ENCODE assay signal across 8 cellular contexts in the genomic region with DNA sequence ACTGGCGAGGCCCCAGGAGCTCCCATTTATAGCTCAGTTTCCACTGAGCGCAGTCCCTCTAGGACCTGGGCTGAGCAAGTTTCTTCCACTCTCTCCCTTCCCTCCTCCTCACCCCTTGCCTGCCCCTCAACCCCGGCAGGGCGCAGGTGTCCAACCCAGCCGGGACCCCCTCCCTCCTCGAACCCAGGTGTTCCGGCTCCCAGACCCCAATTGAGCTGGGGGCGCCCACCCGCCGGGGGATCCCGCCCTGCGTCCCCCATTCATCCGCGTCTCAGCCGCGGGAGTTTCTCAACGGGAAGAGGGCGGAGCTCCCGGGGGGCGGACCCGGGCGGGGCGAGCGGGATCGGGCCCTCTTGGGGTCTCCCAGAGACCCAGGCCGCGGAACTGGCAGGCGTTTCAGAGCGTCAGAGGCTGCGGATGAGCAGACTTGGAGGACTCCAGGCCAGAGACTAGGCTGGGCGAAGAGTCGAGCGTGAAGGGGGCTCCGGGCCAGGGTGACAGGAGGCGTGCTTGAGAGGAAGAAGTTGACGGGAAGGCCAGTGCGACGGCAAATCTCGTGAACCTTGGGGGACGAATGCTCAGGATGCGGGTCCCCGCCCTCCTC. TPM values are rescaled to one million over a fixed set of nuclear protein-coding genes. Genes with fewer than 3 reads are reported as not detected.
DNase-seq lines count a peak whose midpoint lies in the region; ATAC-seq lines count a peak whose summit lies in the region.

A gene (plus strand): TSS at position 366 of the 604 bp plus-strand sequence. CDS start 209 bp downstream, at position 575.

- H3K36me3 Mint-ChIP-seq in CD4-positive, alpha-beta memory T cell, result no peaks in the 10 kb centered on the region

- CTCF ChIA-PET in CD4-positive, alpha-beta memory T cell (lab: Charles Lee; ENCODE audit: partially characterized antibody), result no interaction called here

- H3K27ac ChIP-seq in CD4-positive, alpha-beta memory T cell (ENCODE audit: low read depth, low read length), result no peak within 1 kb of the TSS

- intact Hi-C loops in CD4-positive, alpha-beta memory T cell (cut with micrococcal nuclease), result no loop called here

- DNase-seq in CD4-positive, alpha-beta memory T cell, result peak in 1 of 5 donors; percentile 26
- DNase-seq in NCI-H1105 (lab: John Stamatoyannopoulos, UW), result peak; percentile 32
- peak; percentile 46 for DNase-seq in activated naive CD4-positive, alpha-beta T cell treated with anti-CD3 and anti-CD28 coated beads, Interleukin-2, amount 50 U/mL, for 16 hours
- DNase-seq in stimulated activated CD8-positive, alpha-beta memory T cell treated with anti-CD3 and anti-CD28 coated beads, Interleukin-15, amount 100 ng/mL, for 24 hours (ENCODE audit: low read depth), result peak; percentile 21
- DNase-seq in SW 1271 (lab: John Stamatoyannopoulos, UW), result no peak

- no peaks in the 10 kb centered on the region for H3K9me3 ChIP-seq in CD4-positive, alpha-beta memory T cell (ENCODE audit: control insufficient read depth in 1 of 2, low read length in 2 of 2)
- no peaks in the 10 kb centered on the region for H3K9me3 ChIP-seq in iPS-15b (ENCODE audit: control insufficient read depth, insufficient read depth, low read length)

- peak within 1 kb of the TSS in 1 of 2 donors; percentile 57 for H3K4me3 ChIP-seq in CD4-positive, alpha-beta memory T cell (ENCODE audit: low read length in 2 of 2)
- H3K4me3 ChIP-seq in iPS-15b (ENCODE audit: low read depth, low read length), result peak within 1 kb of the TSS; percentile 83

- peak within 1 kb of the TSS in 3 of 7 donors; percentile 18 to 64 (median 33) for H3K27ac Mint-ChIP-seq in CD4-positive, alpha-beta memory T cell

- POLR2A ChIA-PET in CD4-positive, alpha-beta memory T cell (lab: Charles Lee; ENCODE audit: partially characterized antibody), result no interaction called here

- H3K27me3 ChIP-seq in CD4-positive, alpha-beta memory T cell (ENCODE audit: insufficient read depth, low read length), result peaks cover 17% of the 10 kb centered on the region
- H3K27me3 ChIP-seq in iPS-15b (ENCODE audit: control insufficient read depth, insufficient read depth, low read length), result peaks cover 70% of the 10 kb centered on the region

- H3K27me3 Mint-ChIP-seq in CD4-positive, alpha-beta memory T cell, result peaks cover 32 to 50% of the 10 kb centered on the region in 2 donors

- no peak within 1 kb of the TSS for H3K9ac ChIP-seq in iPS-15b (ENCODE audit: low read depth, low read length)

- peaks cover 0 to 20% (median 5%) of the 10 kb centered on the region in 4 donors for H3K4me1 Mint-ChIP-seq in CD4-positive, alpha-beta memory T cell

- no peaks in the 10 kb centered on the region for H3K36me3 ChIP-seq in CD4-positive, alpha-beta memory T cell (ENCODE audit: insufficient read depth, low read length)
- no peaks in the 10 kb centered on the region for H3K36me3 ChIP-seq in iPS-15b (ENCODE audit: control insufficient read depth, insufficient read depth, low read length)

- H3K9me3 Mint-ChIP-seq in CD4-positive, alpha-beta memory T cell, result no peaks in the 10 kb centered on the region

- no peak for ATAC-seq in GM21360 (IDR thresholded peaks at IDR 0.05; ENCODE audit: unreplicated experiment)
- ATAC-seq in GM21528 (IDR thresholded peaks at IDR 0.05; ENCODE audit: low FRiP score, unreplicated experiment), result no peak

- H3K4me1 ChIP-seq in CD4-positive, alpha-beta memory T cell (ENCODE audit: insufficient read depth, low read length), result peaks cover 15% of the 10 kb centered on the region
- H3K4me1 ChIP-seq in iPS-15b (ENCODE audit: control insufficient read depth, insufficient read depth, low read length), result peaks cover 2% of the 10 kb centered on the region

- peak within 1 kb of the TSS; percentile 73 to 85 (median 80) for H3K4me3 Mint-ChIP-seq in CD4-positive, alpha-beta memory T cell

RNA-seq across cellular contexts. Expression of the gene that starts here (rescaled TPM):
- not detected for total RNA-seq in CD4-positive, alpha-beta memory T cell
- polyA plus RNA-seq in CD4-positive, alpha-beta memory T cell, result under 1 TPM in 1 of 2 donors, not detected in 1; 0.08 TPM

Comparison
In these comparisons a context has a peak if more than half of its experiments do, and no peak if none do; other contexts are left out.
1. DNase-seq: peak in NCI-H1105 (single experiment), activated naive CD4-positive, alpha-beta T cell treated with anti-CD3 and anti-CD28 coated beads, Interleukin-2, amount 50 U/mL, for 16 hours (single experiment) and stimulated activated CD8-positive, alpha-beta memory T cell treated with anti-CD3 and anti-CD28 coated beads, Interleukin-15, amount 100 ng/mL, for 24 hours (single experiment); none in SW 1271 (0 of 2).